In genomic region chr3:57011022-57011421, GRCh38 we compare ENCODE assay signal across 20 cellular contexts. TPM values are rescaled to one million over a fixed set of nuclear protein-coding genes. Genes with fewer than 3 reads are reported as not detected.
DNase-seq lines count a peak whose midpoint lies in the region; FAIRE-seq and TF ChIP-seq lines count a peak whose summit lies in the region.
"Had no signal": no experiment of that assay in that cellular context is flagged by ENCODE, and none has a peak within 500 bp of the region (broad histone marks: within the 10 kb centered on the region; RNA-seq: fewer than 3 reads in every experiment).

No MANE protein-coding gene starts in this region.

- peak overlapping the region; percentile 25 for H3K27ac ChIP-seq in muscle layer of colon (ENCODE audit: low read depth, low read length)
- H3K27ac ChIP-seq: BLaER1 had no signal

- DNase-seq in NCI-H2171 (lab: John Stamatoyannopoulos, UW) (peak; percentile 8), epithelial cell of proximal tubule (ENCODE audit: low read depth) (no peak), retinal pigment epithelial cell (ENCODE audit: low read depth) (peak; percentile 85), hippocampal formation (lab: John Stamatoyannopoulos, UW) (no peak), GM12892 (ENCODE audit: insufficient read length) (no peak), NCI-H345 treated with DMSO at 0.1 percent for 48 hours (lab: John Stamatoyannopoulos, UW; ENCODE audit: unreplicated experiment) (no peak)
- no peak for DNase-seq in T-helper 2 cell treated with Interferon-gamma antibody and Interleukin-4, amounts not matched to agents 5 μg/mL and 100 μg/mL, for 36 hours (ENCODE audit: low spot score)
- DNase-seq: CD8-positive, alpha-beta T cell; DND-41; GOT3; NCI-H187 treated with DMSO at 0.1 percent for 48 hours; NCI-H82; Peyer's patch had no signal

- no peaks in the 10 kb centered on the region for H3K36me3 Mint-ChIP-seq in T-helper 2 cell treated with Interferon-gamma antibody and Interleukin-4, amounts not matched to agents 5 μg/mL and 100 μg/mL, for 36 hours (ENCODE audit: low read depth)
- H3K36me3 Mint-ChIP-seq: CD8-positive, alpha-beta T cell had no signal

- FAIRE-seq in GM12892 (lab: Jason Lieb, UNC), result no peak
- FAIRE-seq: A204.1, G401.6, GM18507 had no signal

- no peak for TF ChIP-seq POLR2A in GM12892 (IDR thresholded peaks at IDR 0.05; ENCODE audit: low read depth, low read length)

- H3K9ac ChIP-seq in muscle layer of colon (ENCODE audit: low read length), result no peak overlapping the region
- H3K9ac ChIP-seq: BLaER1 had no signal

- peaks cover 74% of the 10 kb centered on the region for H3K4me1 ChIP-seq in muscle layer of colon (ENCODE audit: insufficient read depth, low read length)
- H3K4me1 ChIP-seq: BLaER1 had no signal

- no peak overlapping the region for H3K4me3 Mint-ChIP-seq in T-helper 2 cell treated with Interferon-gamma antibody and Interleukin-4, amounts not matched to agents 5 μg/mL and 100 μg/mL, for 36 hours
- H3K4me3 Mint-ChIP-seq: CD8-positive, alpha-beta T cell had no signal

- no peaks in the 10 kb centered on the region for H3K36me3 ChIP-seq in muscle layer of colon (ENCODE audit: insufficient read depth, low read length)
- H3K36me3 ChIP-seq: BLaER1, Peyer's patch had no signal

- no peak overlapping the region for H3K4me3 ChIP-seq in epithelial cell of proximal tubule (ENCODE audit: low read depth, low read length)
- H3K4me3 ChIP-seq in muscle layer of colon (ENCODE audit: low read depth in 1 of 2, low read length in 2 of 2), result no peak overlapping the region
- no peak overlapping the region for H3K4me3 ChIP-seq in retinal pigment epithelial cell (ENCODE audit: low read length)
- H3K4me3 ChIP-seq: BLaER1, Peyer's patch had no signal

- H3K4me1 Mint-ChIP-seq in T-helper 2 cell treated with Interferon-gamma antibody and Interleukin-4, amounts not matched to agents 5 μg/mL and 100 μg/mL, for 36 hours (ENCODE audit: low read depth), result peaks cover 5% of the 10 kb centered on the region

- peak; percentile 10 for TF ChIP-seq CTCF in epithelial cell of proximal tubule (conservative IDR thresholded peaks at IDR 0.05; ENCODE audit: low read depth, low read length)
- peak; percentile 13 for TF ChIP-seq CTCF in retinal pigment epithelial cell (conservative IDR thresholded peaks at IDR 0.05; ENCODE audit: low read depth, low read length)

- no peaks in the 10 kb centered on the region for H3K27me3 ChIP-seq in muscle layer of colon (ENCODE audit: control insufficient read depth in 1 of 2, insufficient read depth in 2 of 2, low read length in 2 of 2)
- H3K27me3 ChIP-seq: BLaER1, Peyer's patch had no signal

- H3K27me3 Mint-ChIP-seq in T-helper 2 cell treated with Interferon-gamma antibody and Interleukin-4, amounts not matched to agents 5 μg/mL and 100 μg/mL, for 36 hours (ENCODE audit: low read depth), result peaks cover 3% of the 10 kb centered on the region

- H3K9me3 ChIP-seq in muscle layer of colon (ENCODE audit: low read length), result no peaks in the 10 kb centered on the region

- no peaks in the 10 kb centered on the region for H3K9me3 Mint-ChIP-seq in T-helper 2 cell treated with Interferon-gamma antibody and Interleukin-4, amounts not matched to agents 5 μg/mL and 100 μg/mL, for 36 hours
- H3K9me3 Mint-ChIP-seq: CD8-positive, alpha-beta T cell had no signal

- H3K27ac Mint-ChIP-seq in T-helper 2 cell treated with Interferon-gamma antibody and Interleukin-4, amounts not matched to agents 5 μg/mL and 100 μg/mL, for 36 hours, result no peak overlapping the region
- H3K27ac Mint-ChIP-seq: CD8-positive, alpha-beta T cell had no signal

RNA-seq across cellular contexts. Expression of gene SPATA12, which starts 49.4 kb away (rescaled TPM):
- total RNA-seq in epithelial cell of proximal tubule, result 0.06 and 0.43 TPM in 2 replicates
- polyA plus RNA-seq in GM12892 (2012; ENCODE audit: missing spikeins), result not detected
- total RNA-seq: CD8-positive, alpha-beta T cell; NCI-H460; Peyer's patch; Right ventricle myocardium inferior had no signal

Comparison
In these comparisons a context has a peak if more than half of its experiments do, and no peak if none do; other contexts are left out.
1. DNase-seq: peak in NCI-H2171 (single experiment) and retinal pigment epithelial cell (single experiment); none in epithelial cell of proximal tubule (single experiment), hippocampal formation (0 of 2), GM12892 (single experiment), T-helper 2 cell treated with Interferon-gamma antibody and Interleukin-4, amounts not matched to agents 5 μg/mL and 100 μg/mL, for 36 hours (single experiment) and NCI-H345 treated with DMSO at 0.1 percent for 48 hours (single experiment).